8 cellular contexts compared by ENCODE assay signal in genomic region chr12:70304684-70305548, GRCh38.
DNase-seq lines count a peak whose midpoint lies in the region; ATAC-seq lines count a peak whose summit lies in the region.
"Not testable (repeated sequence)": the region's sequence is repeated elsewhere in the genome, so short reads cannot be mapped to it uniquely, and the experiment has no call there.

No MANE protein-coding gene starts in this region.

- not testable (repeated sequence) for H3K27ac ChIP-seq in right cardiac atrium (ENCODE audit: low read length)

- POLR2A ChIA-PET in activated CD4-positive, alpha-beta T cell treated with anti-CD3 and anti-CD28 coated beads for 36 hours (lab: Charles Lee): not testable (repeated sequence)

- not testable (repeated sequence) for H3K27me3 ChIP-seq in right cardiac atrium (ENCODE audit: control insufficient read depth, insufficient read depth)

- peaks cover 51% of the 10 kb centered on the region for H3K36me3 Mint-ChIP-seq in activated CD4-positive, alpha-beta T cell treated with anti-CD3 and anti-CD28 coated beads for 36 hours (ENCODE audit: low read depth)
- peaks cover 64% of the 10 kb centered on the region for H3K36me3 Mint-ChIP-seq in activated T-cell treated with anti-CD3 and anti-CD28 coated beads, Interleukin-2, amount 50 U/mL, for 24 hours (ENCODE audit: low read depth)
- H3K36me3 Mint-ChIP-seq in activated naive CD8-positive, alpha-beta T cell treated with anti-CD3 and anti-CD28 coated beads, Interleukin-2, amount 50 U/mL, for 24 hours (ENCODE audit: low read depth): peaks cover 54% of the 10 kb centered on the region
- peaks cover 59% of the 10 kb centered on the region for H3K36me3 Mint-ChIP-seq in stimulated activated naive CD8-positive, alpha-beta T cell treated with anti-CD3 and anti-CD28 coated beads, Interleukin-15, Interleukin-2, amounts not matched to agents 100 ng/mL and 50 ng/mL, for 24 hours (ENCODE audit: low read depth)

- H3K9me3 ChIP-seq in right cardiac atrium (ENCODE audit: control insufficient read depth, low read length): not testable (repeated sequence)

- DNase-seq in Caki2 (ENCODE audit: low read depth) (peak; percentile 14), NCI-H748 treated with DMSO at 0.1 percent for 48 hours (lab: John Stamatoyannopoulos, UW) (peak; percentile 4), right cardiac atrium (peak; percentile 18 to 68 (median 47))
- peak; percentile 60 for DNase-seq in activated CD4-positive, alpha-beta T cell treated with anti-CD3 and anti-CD28 coated beads for 36 hours
- peak; percentile 33 for DNase-seq in activated T-cell treated with anti-CD3 and anti-CD28 coated beads, Interleukin-2, amount 50 U/mL, for 24 hours
- peak; percentile 20 for DNase-seq in activated naive CD8-positive, alpha-beta T cell treated with anti-CD3 and anti-CD28 coated beads, Interleukin-2, amount 50 U/mL, for 24 hours
- peak; percentile 4 to 17 for DNase-seq in stimulated activated CD4-positive, alpha-beta T cell treated with anti-CD3 and anti-CD28 coated beads, Interleukin-15, amount 100 ng/mL, for 48 hours (ENCODE audit: low read depth in 2 of 2)

- peaks cover 47% of the 10 kb centered on the region for H3K4me1 Mint-ChIP-seq in activated CD4-positive, alpha-beta T cell treated with anti-CD3 and anti-CD28 coated beads for 36 hours
- H3K4me1 Mint-ChIP-seq in activated T-cell treated with anti-CD3 and anti-CD28 coated beads, Interleukin-2, amount 50 U/mL, for 24 hours (ENCODE audit: low read depth): peaks cover 54% of the 10 kb centered on the region
- peaks cover 44% of the 10 kb centered on the region for H3K4me1 Mint-ChIP-seq in activated naive CD8-positive, alpha-beta T cell treated with anti-CD3 and anti-CD28 coated beads, Interleukin-2, amount 50 U/mL, for 24 hours
- peaks cover 52% of the 10 kb centered on the region for H3K4me1 Mint-ChIP-seq in stimulated activated naive CD8-positive, alpha-beta T cell treated with anti-CD3 and anti-CD28 coated beads, Interleukin-15, Interleukin-2, amounts not matched to agents 100 ng/mL and 50 ng/mL, for 24 hours (ENCODE audit: low read depth)

- peak overlapping the region; percentile 42 for H3K27ac Mint-ChIP-seq in activated CD4-positive, alpha-beta T cell treated with anti-CD3 and anti-CD28 coated beads for 36 hours
- H3K27ac Mint-ChIP-seq in activated T-cell treated with anti-CD3 and anti-CD28 coated beads, Interleukin-2, amount 50 U/mL, for 24 hours: peak overlapping the region; percentile 73
- peak overlapping the region; percentile 54 for H3K27ac Mint-ChIP-seq in activated naive CD8-positive, alpha-beta T cell treated with anti-CD3 and anti-CD28 coated beads, Interleukin-2, amount 50 U/mL, for 24 hours
- H3K27ac Mint-ChIP-seq in stimulated activated naive CD8-positive, alpha-beta T cell treated with anti-CD3 and anti-CD28 coated beads, Interleukin-15, Interleukin-2, amounts not matched to agents 100 ng/mL and 50 ng/mL, for 24 hours: peak overlapping the region; percentile 70

- WGBS in right cardiac atrium: 83% methylated on average over 25 of the region's 25 CpGs

- H3K27me3 Mint-ChIP-seq in activated CD4-positive, alpha-beta T cell treated with anti-CD3 and anti-CD28 coated beads for 36 hours; activated T-cell treated with anti-CD3 and anti-CD28 coated beads, Interleukin-2, amount 50 U/mL, for 24 hours; activated naive CD8-positive, alpha-beta T cell treated with anti-CD3 and anti-CD28 coated beads, Interleukin-2, amount 50 U/mL, for 24 hours; stimulated activated naive CD8-positive, alpha-beta T cell treated with anti-CD3 and anti-CD28 coated beads, Interleukin-15, Interleukin-2, amounts not matched to agents 100 ng/mL and 50 ng/mL, for 24 hours: not testable (repeated sequence)

- in situ Hi-C loops in Caki2 (cut with HindIII; ENCODE audit: low pct_unique_long_range_greater_than_20kb, low sequenced_read_pairs): not testable (repeated sequence)

- H3K4me3 ChIP-seq in right cardiac atrium (ENCODE audit: low read length): not testable (repeated sequence)

- CTCF ChIA-PET in activated CD4-positive, alpha-beta T cell treated with anti-CD3 and anti-CD28 coated beads for 36 hours (lab: Charles Lee): interaction anchor here (1.0 kb wide), 1 partner anchor 25 kb away, joined by 3 read pairs; no protein-coding TSS in a partner anchor

- H3K9me3 Mint-ChIP-seq in activated CD4-positive, alpha-beta T cell treated with anti-CD3 and anti-CD28 coated beads for 36 hours (ENCODE audit: low read depth); activated T-cell treated with anti-CD3 and anti-CD28 coated beads, Interleukin-2, amount 50 U/mL, for 24 hours; activated naive CD8-positive, alpha-beta T cell treated with anti-CD3 and anti-CD28 coated beads, Interleukin-2, amount 50 U/mL, for 24 hours; stimulated activated naive CD8-positive, alpha-beta T cell treated with anti-CD3 and anti-CD28 coated beads, Interleukin-15, Interleukin-2, amounts not matched to agents 100 ng/mL and 50 ng/mL, for 24 hours: not testable (repeated sequence)

- intact Hi-C loops in activated CD4-positive, alpha-beta T cell treated with anti-CD3 and anti-CD28 coated beads for 36 hours (cut with DNase I, micrococcal nuclease): loop anchor here in 1 of 2 experiments (5.0 kb wide), 1 partner anchor 63 kb away; the partner anchor contains the start of gene CNOT2
- intact Hi-C loops in right cardiac atrium (cut with DNase I): not testable (repeated sequence)

- not testable (repeated sequence) for H3K4me3 Mint-ChIP-seq in activated CD4-positive, alpha-beta T cell treated with anti-CD3 and anti-CD28 coated beads for 36 hours; activated T-cell treated with anti-CD3 and anti-CD28 coated beads, Interleukin-2, amount 50 U/mL, for 24 hours; activated naive CD8-positive, alpha-beta T cell treated with anti-CD3 and anti-CD28 coated beads, Interleukin-2, amount 50 U/mL, for 24 hours; stimulated activated naive CD8-positive, alpha-beta T cell treated with anti-CD3 and anti-CD28 coated beads, Interleukin-15, Interleukin-2, amounts not matched to agents 100 ng/mL and 50 ng/mL, for 24 hours

- peak; percentile 89 for ATAC-seq in activated CD4-positive, alpha-beta T cell treated with anti-CD3 and anti-CD28 coated beads for 36 hours
- peak; percentile 81 for ATAC-seq in activated naive CD8-positive, alpha-beta T cell treated with anti-CD3 and anti-CD28 coated beads, Interleukin-2, amount 50 U/mL, for 24 hours
- peak in 1 of 2 donors; percentile 58 for ATAC-seq in right cardiac atrium

- H3K4me1 ChIP-seq in right cardiac atrium (ENCODE audit: control insufficient read depth, insufficient read depth, low read length): not testable (repeated sequence)

Comparison
In these comparisons a context has a peak if more than half of its experiments do, and no peak if none do; other contexts are left out.
1. DNase-seq: peak in every context shown above with its lines; median percentile 60 in activated CD4-positive, alpha-beta T cell treated with anti-CD3 and anti-CD28 coated beads for 36 hours; 47 in right cardiac atrium; 33 in activated T-cell treated with anti-CD3 and anti-CD28 coated beads, Interleukin-2, amount 50 U/mL, for 24 hours; 20 in activated naive CD8-positive, alpha-beta T cell treated with anti-CD3 and anti-CD28 coated beads, Interleukin-2, amount 50 U/mL, for 24 hours; 14 in Caki2; 10 in stimulated activated CD4-positive, alpha-beta T cell treated with anti-CD3 and anti-CD28 coated beads, Interleukin-15, amount 100 ng/mL, for 48 hours; 4 in NCI-H748 treated with DMSO at 0.1 percent for 48 hours.